ENCODE assay signal across 8 cellular contexts in the genomic region with DNA sequence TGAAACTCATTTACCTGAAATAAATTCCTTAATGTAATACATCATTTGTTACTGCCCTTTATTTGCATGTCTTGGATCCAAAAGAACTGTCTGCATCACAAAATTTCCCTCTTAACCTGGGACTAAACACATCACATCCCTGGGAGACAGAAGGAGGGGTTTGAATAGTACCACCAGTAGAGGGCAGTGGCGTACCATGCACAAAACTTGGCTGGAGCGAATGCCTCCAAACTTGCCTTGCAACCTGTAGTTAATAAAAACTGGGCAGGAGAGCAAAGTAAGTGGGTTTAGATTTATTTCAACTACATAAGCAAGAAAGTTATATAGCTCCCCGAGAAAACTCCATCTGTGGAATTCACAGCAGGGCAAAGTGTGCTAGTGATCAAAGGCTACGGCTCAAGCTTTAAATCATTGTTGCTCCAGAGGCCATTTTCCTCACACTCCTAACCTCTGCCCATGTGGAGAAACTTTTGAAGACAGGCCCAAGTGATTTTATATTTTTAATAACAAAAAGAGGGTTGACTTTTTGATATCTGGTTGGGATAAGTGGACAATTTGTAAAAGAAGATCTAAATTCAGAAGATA.
DNase-seq lines count a peak whose midpoint lies in the region; ATAC-seq, FAIRE-seq and TF ChIP-seq lines count a peak whose summit lies in the region.

No MANE protein-coding gene starts in this region.

- ATAC-seq in A549: peak in 1 of 2 experiments; percentile 70; a peak in 3 of 6 replicates
- peak; percentile 78 for ATAC-seq in HG02884 (IDR thresholded peaks at IDR 0.05; ENCODE audit: unreplicated experiment)
- peak; percentile 87 to 93 (median 88) for ATAC-seq in right lobe of liver
- ATAC-seq in thoracic aorta (ENCODE audit: insufficient number of reproducible peaks, low FRiP score, low read depth): no peak
- ATAC-seq in stimulated activated memory B cell treated with anti-CD40 and anti-IgM and Interleukin-4, amounts not matched to agents 10 μg/mL and 1 μg/mL and 100 μg/mL, for 72 hours: no peak

- H3K27ac Mint-ChIP-seq in stimulated activated memory B cell treated with anti-CD40 and anti-IgM and Interleukin-4, amounts not matched to agents 10 μg/mL and 1 μg/mL and 100 μg/mL, for 72 hours: no peak overlapping the region

- no peaks in the 10 kb centered on the region for H3K4me1 Mint-ChIP-seq in stimulated activated memory B cell treated with anti-CD40 and anti-IgM and Interleukin-4, amounts not matched to agents 10 μg/mL and 1 μg/mL and 100 μg/mL, for 72 hours

- 32% methylated on average over 4 of the region's 4 CpGs for WGBS in A549 (ENCODE audit: missing lambda C conversion rate)
- WGBS in right lobe of liver (ENCODE audit: insufficient coverage, low coverage, low lambda C conversion rate, missing lambda C conversion rate): 48% methylated on average over 4 of the region's 4 CpGs

- no peaks in the 10 kb centered on the region for H3K9me3 Mint-ChIP-seq in stimulated activated memory B cell treated with anti-CD40 and anti-IgM and Interleukin-4, amounts not matched to agents 10 μg/mL and 1 μg/mL and 100 μg/mL, for 72 hours

- POLR2A ChIA-PET in A549 (lab: Yijun Ruan, JAX): no interaction called here

- no peaks in the 10 kb centered on the region for H3K27me3 ChIP-seq in right lobe of liver
- no peaks in the 10 kb centered on the region for H3K27me3 ChIP-seq in thoracic aorta (replicated peaks; ENCODE audit: insufficient read depth)

- in situ Hi-C loops in G401 (cut with HindIII; ENCODE audit: low sequenced_read_pairs): no loop called here

- CTCF ChIA-PET in A549 (lab: Yijun Ruan, JAX): interaction anchor here (0.7 to 1.1 kb wide), 2 partner anchors 10 to 38 kb away, joined by 3 to 4 read pairs; no protein-coding TSS in a partner anchor

- TF ChIP-seq CTCF in A549 (IDR thresholded peaks at IDR 0.05): peak; percentile 42; the same call in 2 of the 3 replicates
- peak; percentile 74 for TF ChIP-seq CTCF in cardiac fibroblast (IDR thresholded peaks at IDR 0.05; ENCODE audit: low read depth, low read length)
- TF ChIP-seq CTCF in right lobe of liver (IDR thresholded peaks at IDR 0.05): peak; percentile 55 to 79 (median 79)
- TF ChIP-seq CTCF in thoracic aorta (IDR thresholded peaks at IDR 0.05): peak; percentile 64

- TF ChIP-seq POLR2A in A549 (IDR thresholded peaks at IDR 0.05; ENCODE audit: low read length) (no peak), right lobe of liver (IDR thresholded peaks at IDR 0.05) (no peak)

- TF ChIP-seq EP300 in A549 (IDR thresholded peaks at IDR 0.05): no peak

- no peak overlapping the region for H3K4me3 Mint-ChIP-seq in stimulated activated memory B cell treated with anti-CD40 and anti-IgM and Interleukin-4, amounts not matched to agents 10 μg/mL and 1 μg/mL and 100 μg/mL, for 72 hours

- H3K9me3 ChIP-seq in A549 (0 out of 3 replicates have a peak, but pooled peaks cover 2% of the 10 kb centered on the region), right lobe of liver (no peaks in the 10 kb centered on the region), thoracic aorta (no peaks in the 10 kb centered on the region)

- H3K36me3 Mint-ChIP-seq in stimulated activated memory B cell treated with anti-CD40 and anti-IgM and Interleukin-4, amounts not matched to agents 10 μg/mL and 1 μg/mL and 100 μg/mL, for 72 hours: no peaks in the 10 kb centered on the region

- H3K27me3 Mint-ChIP-seq in stimulated activated memory B cell treated with anti-CD40 and anti-IgM and Interleukin-4, amounts not matched to agents 10 μg/mL and 1 μg/mL and 100 μg/mL, for 72 hours: no peaks in the 10 kb centered on the region

- H3K27ac ChIP-seq in A549 (no peak overlapping the region), right lobe of liver (no peak overlapping the region), thoracic aorta (no peak overlapping the region)

- intact Hi-C loops in right lobe of liver (cut with DNase I): no loop called here

- H3K36me3 ChIP-seq in right lobe of liver (no peaks in the 10 kb centered on the region), thoracic aorta (no peaks in the 10 kb centered on the region)

- DNase-seq in A549 (ENCODE audit: low read depth in 1 of 2, low spot score in 1 of 2) (peak; percentile 13 to 58), G401 (ENCODE audit: low spot score) (peak; percentile 1), NOMO-1 treated with dmso at 0.1 percent for 144 hours (lab: John Stamatoyannopoulos, UW; ENCODE audit: unreplicated experiment) (peak; percentile 4), cardiac fibroblast (ENCODE audit: low read depth in 2 of 2) (peak; percentile 53 to 69), right lobe of liver (peak; percentile 40 to 65 (median 61)), thoracic aorta (ENCODE audit: low spot score) (no peak)

- no peak overlapping the region for H3K4me2 ChIP-seq in A549

- H3K4me3 ChIP-seq in A549: no peak overlapping the region
- H3K4me3 ChIP-seq in cardiac fibroblast (replicated peaks in 1 of 2; ENCODE audit: low read depth in 2 of 2, low read length in 2 of 2): no peak overlapping the region
- H3K4me3 ChIP-seq in right lobe of liver: no peak overlapping the region
- H3K4me3 ChIP-seq in thoracic aorta: no peak overlapping the region

- TF ChIP-seq RAD21 in A549 (conservative IDR thresholded peaks at IDR 0.05 in 1 of 2, IDR thresholded peaks at IDR 0.05 in 1 of 2): peak; percentile 52 to 63

- no peaks in the 10 kb centered on the region for H3K4me1 ChIP-seq in A549
- H3K4me1 ChIP-seq in right lobe of liver: no peaks in the 10 kb centered on the region
- H3K4me1 ChIP-seq in thoracic aorta (ENCODE audit: control insufficient read depth in 1 of 2, low read depth in 2 of 2): no peaks in the 10 kb centered on the region

- no peak for FAIRE-seq in A549 (lab: Jason Lieb, UNC)

TF ChIP-seq in A549, 52 proteins besides CTCF, POLR2A, EP300 and RAD21:
- TF ChIP-seq FOXS1 (CRISPR knock-in tag; IDR thresholded peaks at IDR 0.05): no peak
- TF ChIP-seq NPAS2 (CRISPR knock-in tag; IDR thresholded peaks at IDR 0.05; ENCODE audit: borderline replicate concordance): no peak
- TF ChIP-seq, protein P1, sequence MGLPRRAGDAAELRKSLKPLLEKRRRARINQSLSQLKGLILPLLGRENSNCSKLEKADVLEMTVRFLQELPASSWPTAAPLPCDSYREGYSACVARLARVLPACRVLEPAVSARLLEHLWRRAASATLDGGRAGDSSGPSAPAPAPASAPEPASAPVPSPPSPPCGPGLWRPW (IDR thresholded peaks at IDR 0.05): no peak
- no peak for TF ChIP-seq MAFK (IDR thresholded peaks at IDR 0.05; ENCODE audit: partially characterized antibody)
- TF ChIP-seq, protein P2, sequence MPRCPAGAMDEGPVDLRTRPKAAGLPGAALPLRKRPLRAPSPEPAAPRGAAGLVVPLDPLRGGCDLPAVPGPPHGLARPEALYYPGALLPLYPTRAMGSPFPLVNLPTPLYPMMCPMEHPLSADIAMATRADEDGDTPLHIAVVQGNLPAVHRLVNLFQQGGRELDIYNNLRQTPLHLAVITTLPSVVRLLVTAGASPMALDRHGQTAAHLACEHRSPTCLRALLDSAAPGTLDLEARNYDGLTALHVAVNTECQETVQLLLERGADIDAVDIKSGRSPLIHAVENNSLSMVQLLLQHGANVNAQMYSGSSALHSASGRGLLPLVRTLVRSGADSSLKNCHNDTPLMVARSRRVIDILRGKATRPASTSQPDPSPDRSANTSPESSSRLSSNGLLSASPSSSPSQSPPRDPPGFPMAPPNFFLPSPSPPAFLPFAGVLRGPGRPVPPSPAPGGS (IDR thresholded peaks at IDR 0.05): no peak
- TF ChIP-seq NFE2L2 (conservative IDR thresholded peaks at IDR 0.05; ENCODE audit: low read length): no peak

Comparison
In these comparisons a context has a peak if more than half of its experiments do, and no peak if none do; other contexts are left out.
1. ATAC-seq: peak in HG02884 (single experiment) and right lobe of liver (4 of 4); none in thoracic aorta (single experiment) and stimulated activated memory B cell treated with anti-CD40 and anti-IgM and Interleukin-4, amounts not matched to agents 10 μg/mL and 1 μg/mL and 100 μg/mL, for 72 hours (single experiment).
2. Peak in every context shown above with its lines, with median percentiles within 50 percentile points of each other: CTCF ChIP-seq.